15 cellular contexts compared by ENCODE assay signal in the genomic region with DNA sequence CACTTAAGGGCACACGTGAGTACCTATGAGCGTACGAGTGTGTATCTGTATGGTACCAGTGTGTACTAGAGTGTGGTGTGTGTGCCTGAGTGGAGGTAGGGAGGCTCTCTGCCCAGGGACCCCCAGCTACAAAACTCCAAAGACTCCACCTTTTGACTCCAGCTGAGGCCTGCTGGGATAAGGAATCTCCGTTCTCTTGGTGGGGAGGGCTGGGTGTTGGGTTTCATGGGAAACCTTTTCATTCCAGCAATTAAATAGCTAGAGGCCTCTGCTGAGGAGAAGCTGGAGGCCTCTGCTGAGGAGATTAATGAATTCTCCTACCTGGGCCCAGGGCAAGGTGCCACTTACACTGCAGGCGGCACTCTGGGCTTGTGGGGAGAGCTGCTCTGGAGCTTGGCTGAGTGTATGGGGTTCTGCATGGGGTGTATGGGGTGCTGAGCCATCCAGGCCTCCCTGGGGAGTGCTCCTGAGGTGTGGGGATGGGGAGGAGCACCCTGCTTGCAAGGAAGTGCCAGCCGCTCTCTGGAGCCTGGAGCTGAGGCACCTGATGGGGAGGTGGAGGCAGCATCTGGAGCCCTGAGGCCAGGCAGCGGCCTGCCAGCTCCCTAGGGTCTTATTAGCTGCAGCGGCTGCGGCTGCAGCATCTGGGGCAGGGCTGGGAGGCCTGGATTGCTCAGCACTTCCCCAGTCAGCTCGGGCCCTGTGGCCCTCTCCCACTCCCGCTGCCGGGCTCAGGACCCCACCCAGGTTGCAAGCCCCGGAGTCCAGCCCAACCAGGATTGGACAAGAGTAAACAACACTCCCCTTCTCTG. TPM values are rescaled to one million over a fixed set of nuclear protein-coding genes. Genes with fewer than 3 reads are reported as not detected.
DNase-seq lines count a peak whose midpoint lies in the region; TF ChIP-seq lines count a peak whose summit lies in the region.
"Had no signal": no experiment of that assay in that cellular context is flagged by ENCODE, and none has a peak within 500 bp of the region (broad histone marks: within the 10 kb centered on the region; RNA-seq: fewer than 3 reads in every experiment).

No MANE protein-coding gene starts in this region.

- H3K27me3 Mint-ChIP-seq in glutamatergic neuron (ENCODE audit: unreplicated experiment): peaks cover 4% of the 10 kb centered on the region
- H3K27me3 Mint-ChIP-seq in endothelial cell (ENCODE audit: unreplicated experiment): peaks cover 12% of the 10 kb centered on the region

- H3K4me1 Mint-ChIP-seq in glutamatergic neuron (ENCODE audit: low read depth, unreplicated experiment) (peaks cover 23% of the 10 kb centered on the region), endothelial cell (ENCODE audit: unreplicated experiment) (peaks cover 4% of the 10 kb centered on the region)

- H3K4me3 Mint-ChIP-seq in glutamatergic neuron (ENCODE audit: unreplicated experiment) (peak overlapping the region; percentile 5), endothelial cell (ENCODE audit: unreplicated experiment) (no peak overlapping the region)

- TF ChIP-seq CTCF in glutamatergic neuron (IDR thresholded peaks at IDR 0.05; ENCODE audit: partially characterized antibody, unreplicated experiment) (no peak), spleen (IDR thresholded peaks at IDR 0.05 in 8 of 11, conservative IDR thresholded peaks at IDR 0.05 in 3 of 11) (no peak), prostate gland (IDR thresholded peaks at IDR 0.05) (no peak), endothelial cell (IDR thresholded peaks at IDR 0.05; ENCODE audit: unreplicated experiment) (no peak)

- 78 to 85% (median 83%) methylated on average over 8 to 13 of the region's 13 CpGs for WGBS in spleen, 5 donors
- WGBS in prostate gland: 60% methylated on average over 10 of the region's 13 CpGs

- peaks cover 0 to 22% (median 5%) of the 10 kb centered on the region in 7 donors for H3K27me3 ChIP-seq in spleen (replicated peaks in 1 of 7)
- H3K27me3 ChIP-seq in prostate gland (replicated peaks; ENCODE audit: insufficient read depth): no peaks in the 10 kb centered on the region
- H3K27me3 ChIP-seq: esophagus muscularis mucosa had no signal

- DNase-seq in NCI-H82 (lab: John Stamatoyannopoulos, UW) (peak; percentile 55), NCI-H82 treated with DMSO at 0.1 percent for 48 hours (lab: John Stamatoyannopoulos, UW; ENCODE audit: unreplicated experiment) (no peak), NCI-H2171 treated with DMSO at 0.1 percent for 48 hours (lab: John Stamatoyannopoulos, UW) (peak; percentile 94), glutamatergic neuron (no peak), spleen (peak; percentile 65), amniotic stem cell (lab: John Stamatoyannopoulos, UW) (no peak), prostate gland (ENCODE audit: low spot score) (no peak), endothelial cell (ENCODE audit: low spot score) (no peak)
- DNase-seq: activated CD8-positive, alpha-beta memory T cell treated with anti-CD3 and anti-CD28 coated beads for 24 hours; activated effector memory CD4-positive, alpha-beta T cell treated with anti-CD3 and anti-CD28 coated beads, Interleukin-2, amount 50 U/mL, for 16 hours; stimulated activated CD4-positive, alpha-beta T cell treated with anti-CD3 and anti-CD28 coated beads, Interleukin-1b, Interleukin-23, amount 100 ng/mL, for 48 hours; SW 1271 had no signal

- H3K9me3 ChIP-seq in spleen (no peaks in the 10 kb centered on the region), prostate gland (no peaks in the 10 kb centered on the region)
- H3K9me3 ChIP-seq: esophagus muscularis mucosa, heart right ventricle, thoracic aorta had no signal

- H3K27ac Mint-ChIP-seq in glutamatergic neuron (ENCODE audit: unreplicated experiment) (no peak overlapping the region), endothelial cell (ENCODE audit: unreplicated experiment) (no peak overlapping the region)

- H3K9me3 Mint-ChIP-seq in glutamatergic neuron (ENCODE audit: unreplicated experiment) (peaks cover 4% of the 10 kb centered on the region), endothelial cell (ENCODE audit: unreplicated experiment) (no peaks in the 10 kb centered on the region)

- no peak overlapping the region for H3K4me3 ChIP-seq in spleen
- H3K4me3 ChIP-seq in prostate gland: no peak overlapping the region
- H3K4me3 ChIP-seq: esophagus muscularis mucosa, heart right ventricle, thoracic aorta had no signal

- no peak overlapping the region for H3K27ac ChIP-seq in spleen
- H3K27ac ChIP-seq in prostate gland: no peak overlapping the region
- H3K27ac ChIP-seq: thoracic aorta had no signal

- intact Hi-C loops in spleen (cut with DNase I; ENCODE audit: low total_unique reads) (no loop called here), prostate gland (cut with DNase I) (no loop called here)

- H3K4me1 ChIP-seq in spleen (peaks cover 6 to 21% (median 15%) of the 10 kb centered on the region in 6 donors), prostate gland (replicated peaks) (no peaks in the 10 kb centered on the region)

- TF ChIP-seq POLR2A in spleen (IDR thresholded peaks at IDR 0.05): no peak
- TF ChIP-seq POLR2A in prostate gland (IDR thresholded peaks at IDR 0.05): no peak

- H3K36me3 ChIP-seq in spleen: no peaks in the 10 kb centered on the region
- H3K36me3 ChIP-seq in prostate gland: no peaks in the 10 kb centered on the region
- H3K36me3 ChIP-seq: esophagus muscularis mucosa, heart right ventricle, thoracic aorta had no signal

- no peaks in the 10 kb centered on the region for H3K36me3 Mint-ChIP-seq in glutamatergic neuron (ENCODE audit: unreplicated experiment)
- H3K36me3 Mint-ChIP-seq in endothelial cell (ENCODE audit: low read depth, unreplicated experiment): peaks cover 4% of the 10 kb centered on the region

RNA-seq across cellular contexts. Expression of a gene that starts 4.6 kb away (rescaled TPM):
- total RNA-seq in glutamatergic neuron (ENCODE audit: unreplicated experiment) (123 TPM), spleen (1 to 10 TPM; 2.1 to 5.5 (median 2.7) TPM), prostate gland (10 to 100 TPM in 1 of 2 donors, 1 to 10 TPM in 1; 2.7 to 30.0 TPM), endothelial cell (ENCODE audit: unreplicated experiment) (7.6 TPM)
- 1 to 10 TPM in 2 of 3 donors, under 1 TPM in 1; 0.85 to 2.5 (median 1.2) TPM for polyA plus RNA-seq in spleen

RNA-seq across cellular contexts. Expression of a gene that starts 8.1 kb away (rescaled TPM):
- 46.7 TPM for total RNA-seq in glutamatergic neuron (ENCODE audit: unreplicated experiment)
- 10 to 100 TPM; 42.6 to 64.7 (median 50.2) TPM for total RNA-seq in spleen
- polyA plus RNA-seq in spleen: 10 to 100 TPM; 20.4 to 38.1 (median 27.1) TPM
- total RNA-seq in prostate gland: 10 to 100 TPM; 29.1 to 86.9 TPM
- 116 TPM for total RNA-seq in endothelial cell (ENCODE audit: unreplicated experiment)

RNA-seq across cellular contexts. Expression of a gene that starts 25.1 kb away (rescaled TPM):
- total RNA-seq in glutamatergic neuron (ENCODE audit: unreplicated experiment) (1.4 TPM), spleen (1 to 10 TPM in 6 of 7 donors, under 1 TPM in 1; 0.81 to 4.8 (median 2.7) TPM), prostate gland (10 to 100 TPM; 23.4 to 33.5 TPM), endothelial cell (ENCODE audit: unreplicated experiment) (13.0 TPM)
- 1 to 10 TPM; 4.0 to 5.1 (median 4.6) TPM for polyA plus RNA-seq in spleen

RNA-seq across cellular contexts. Expression of a gene that starts 29.1 kb away (rescaled TPM):
- total RNA-seq in glutamatergic neuron (ENCODE audit: unreplicated experiment): 14.3 TPM
- 10 to 100 TPM; 39.5 to 74.9 (median 68.7) TPM for total RNA-seq in spleen
- 100 to 1,000 TPM; 129 to 209 (median 190) TPM for polyA plus RNA-seq in spleen
- total RNA-seq in prostate gland: 10 to 100 TPM; 52.5 to 82.0 TPM
- total RNA-seq in endothelial cell (ENCODE audit: unreplicated experiment): 15.7 TPM

RNA-seq across cellular contexts. Expression of a gene that starts 30.7 kb away (rescaled TPM):
- total RNA-seq in glutamatergic neuron (ENCODE audit: unreplicated experiment) (2.5 TPM), spleen (10 to 100 TPM in 6 of 7 donors, 1 to 10 TPM in 1; 9.6 to 23.8 (median 15.8) TPM), prostate gland (10 to 100 TPM in 1 of 2 donors, 1 to 10 TPM in 1; 9.1 to 14.8 TPM), endothelial cell (ENCODE audit: unreplicated experiment) (1.7 TPM)
- polyA plus RNA-seq in spleen: 1 to 10 TPM; 5.7 to 7.9 (median 7.5) TPM

Comparison
In these comparisons a context has a peak if more than half of its experiments do, and no peak if none do; other contexts are left out.
1. DNase-seq: peak in NCI-H82 (single experiment), NCI-H2171 treated with DMSO at 0.1 percent for 48 hours (single experiment) and spleen (single experiment); none in NCI-H82 treated with DMSO at 0.1 percent for 48 hours (single experiment), glutamatergic neuron (single experiment), amniotic stem cell (single experiment), prostate gland (single experiment) and endothelial cell (single experiment).